ENCODE assay signal across 14 cellular contexts in genomic region chr21:46552865-46553379, GRCh38. TPM values are rescaled to one million over a fixed set of nuclear protein-coding genes. Genes with fewer than 3 reads are reported as not detected.
DNase-seq lines count a peak whose midpoint lies in the region; ATAC-seq and TF ChIP-seq lines count a peak whose summit lies in the region.
"Had no signal": no experiment of that assay in that cellular context is flagged by ENCODE, and none has a peak within 500 bp of the region (broad histone marks: within the 10 kb centered on the region; RNA-seq: fewer than 3 reads in every experiment).

No MANE protein-coding gene starts in this region.

- peaks cover 4% of the 10 kb centered on the region for H3K9me3 Mint-ChIP-seq in activated naive CD4-positive, alpha-beta T cell treated with anti-CD3 and anti-CD28 coated beads, Interleukin-2, amount 50 U/mL, for 24 hours
- no peaks in the 10 kb centered on the region for H3K9me3 Mint-ChIP-seq in activated naive CD8-positive, alpha-beta T cell treated with anti-CD3 and anti-CD28 coated beads, Interleukin-2, amount 10 ng/mL, durations not matched to agents 7 days and 5 days

- H3K4me1 Mint-ChIP-seq in activated naive CD4-positive, alpha-beta T cell treated with anti-CD3 and anti-CD28 coated beads, Interleukin-2, amount 50 U/mL, for 24 hours, result peaks cover 80% of the 10 kb centered on the region
- peaks cover 43% of the 10 kb centered on the region for H3K4me1 Mint-ChIP-seq in activated naive CD8-positive, alpha-beta T cell treated with anti-CD3 and anti-CD28 coated beads, Interleukin-2, amount 10 ng/mL, durations not matched to agents 7 days and 5 days

- H3K27ac Mint-ChIP-seq in activated naive CD4-positive, alpha-beta T cell treated with anti-CD3 and anti-CD28 coated beads, Interleukin-2, amount 50 U/mL, for 24 hours, result peak overlapping the region; percentile 91
- peak overlapping the region; percentile 93 for H3K27ac Mint-ChIP-seq in activated naive CD8-positive, alpha-beta T cell treated with anti-CD3 and anti-CD28 coated beads, Interleukin-2, amount 10 ng/mL, durations not matched to agents 7 days and 5 days

- no peaks in the 10 kb centered on the region for H3K27me3 Mint-ChIP-seq in activated naive CD4-positive, alpha-beta T cell treated with anti-CD3 and anti-CD28 coated beads, Interleukin-2, amount 50 U/mL, for 24 hours
- H3K27me3 Mint-ChIP-seq in activated naive CD8-positive, alpha-beta T cell treated with anti-CD3 and anti-CD28 coated beads, Interleukin-2, amount 10 ng/mL, durations not matched to agents 7 days and 5 days, result no peaks in the 10 kb centered on the region

- DNase-seq in activated naive CD4-positive, alpha-beta T cell treated with Interleukin-2 at 50 U/mL for 16 hours, result no peak
- DNase-seq in activated naive CD8-positive, alpha-beta T cell treated with anti-CD3 and anti-CD28 coated beads, Interleukin-2, amount 10 ng/mL, durations not matched to agents 7 days and 5 days, result no peak
- DNase-seq in upper lobe of right lung (no peak), DMS53 treated with DMSO at 0.1 percent for 48 hours (lab: John Stamatoyannopoulos, UW; ENCODE audit: unreplicated experiment) (no peak), COLO829 (ENCODE audit: low spot score) (no peak), NCI-H82 (lab: John Stamatoyannopoulos, UW) (no peak)
- DNase-seq: NCI-H1092 treated with DMSO at 0.1 percent for 48 hours; NCI-H748 treated with DMSO at 0.1 percent for 48 hours; pancreas; RPMI8226; stimulated activated naive CD4-positive, alpha-beta T cell treated with Interleukin-2 at 50 U/mL for 16 hours had no signal

- H3K4me3 ChIP-seq in mucosa of rectum (ENCODE audit: low read length in 2 of 2), result no peak overlapping the region
- H3K4me3 ChIP-seq in upper lobe of right lung, result no peak overlapping the region
- H3K4me3 ChIP-seq: pancreas, smooth muscle cell had no signal

- H3K27ac ChIP-seq in mucosa of rectum (ENCODE audit: low read depth in 2 of 2, low read length in 2 of 2) (peak overlapping the region; percentile 43 to 63), upper lobe of right lung (peak overlapping the region; percentile 71)
- H3K27ac ChIP-seq: pancreas had no signal

- H3K9me3 ChIP-seq in mucosa of rectum (ENCODE audit: control insufficient read depth in 2 of 2, low read length in 2 of 2) (no peaks in the 10 kb centered on the region), upper lobe of right lung (no peaks in the 10 kb centered on the region)
- H3K9me3 ChIP-seq: pancreas had no signal

- H3K36me3 ChIP-seq in mucosa of rectum (ENCODE audit: control insufficient read depth in 2 of 2, insufficient read depth in 2 of 2, low read length in 2 of 2) (peaks cover 54 to 61% of the 10 kb centered on the region in 2 donors), upper lobe of right lung (peaks cover 64% of the 10 kb centered on the region)

- ATAC-seq in activated naive CD8-positive, alpha-beta T cell treated with anti-CD3 and anti-CD28 coated beads, Interleukin-2, amount 10 ng/mL, durations not matched to agents 7 days and 5 days (ENCODE audit: low read depth), result no peak
- no peak for ATAC-seq in upper lobe of right lung

- intact Hi-C loops in upper lobe of right lung (cut with DNase I), result no loop called here

- H3K4me1 ChIP-seq in mucosa of rectum (ENCODE audit: control insufficient read depth in 2 of 2, insufficient read depth in 2 of 2, low read length in 2 of 2), result peaks cover 0 to 4% of the 10 kb centered on the region in 2 donors
- no peaks in the 10 kb centered on the region for H3K4me1 ChIP-seq in upper lobe of right lung
- H3K4me1 ChIP-seq: pancreas had no signal

- peaks cover 15% of the 10 kb centered on the region for H3K36me3 Mint-ChIP-seq in activated naive CD4-positive, alpha-beta T cell treated with anti-CD3 and anti-CD28 coated beads, Interleukin-2, amount 50 U/mL, for 24 hours
- H3K36me3 Mint-ChIP-seq in activated naive CD8-positive, alpha-beta T cell treated with anti-CD3 and anti-CD28 coated beads, Interleukin-2, amount 10 ng/mL, durations not matched to agents 7 days and 5 days, result peaks cover 37% of the 10 kb centered on the region

- no peak for TF ChIP-seq CTCF in upper lobe of right lung (IDR thresholded peaks at IDR 0.05)

- peak overlapping the region; percentile 72 for H3K4me3 Mint-ChIP-seq in activated naive CD4-positive, alpha-beta T cell treated with anti-CD3 and anti-CD28 coated beads, Interleukin-2, amount 50 U/mL, for 24 hours
- H3K4me3 Mint-ChIP-seq in activated naive CD8-positive, alpha-beta T cell treated with anti-CD3 and anti-CD28 coated beads, Interleukin-2, amount 10 ng/mL, durations not matched to agents 7 days and 5 days, result peak overlapping the region; percentile 67

- no peak overlapping the region for H3K9ac ChIP-seq in mucosa of rectum (ENCODE audit: low read depth in 1 of 2, low read length in 2 of 2)

- POLR2A ChIA-PET in activated naive CD8-positive, alpha-beta T cell treated with anti-CD3 and anti-CD28 coated beads, Interleukin-2, amount 10 ng/mL, durations not matched to agents 7 days and 5 days (lab: Charles Lee), result interaction anchor here (0.9 to 4.9 kb wide), 5 partner anchors 7 to 84 kb away, joined by 3 to 43 read pairs (median 12); partner anchors contain the start of genes PRMT2 and S100B

- H3K27me3 ChIP-seq in mucosa of rectum (ENCODE audit: control insufficient read depth in 2 of 2, insufficient read depth in 2 of 2, low read length in 2 of 2), result no peaks in the 10 kb centered on the region
- H3K27me3 ChIP-seq in upper lobe of right lung, result no peaks in the 10 kb centered on the region
- H3K27me3 ChIP-seq: pancreas had no signal

RNA-seq across cellular contexts. Expression of gene S100B, which starts 52.0 kb away (rescaled TPM):
- 10 to 100 TPM; 15.8 to 16.3 TPM for total RNA-seq in activated naive CD8-positive, alpha-beta T cell treated with anti-CD3 and anti-CD28 coated beads, Interleukin-2, amount 10 ng/mL, durations not matched to agents 7 days and 5 days
- 4.5 TPM for total RNA-seq in upper lobe of right lung
- total RNA-seq: smooth muscle cell had no signal
